1 cellular context compared by ENCODE assay signal in the genomic region with DNA sequence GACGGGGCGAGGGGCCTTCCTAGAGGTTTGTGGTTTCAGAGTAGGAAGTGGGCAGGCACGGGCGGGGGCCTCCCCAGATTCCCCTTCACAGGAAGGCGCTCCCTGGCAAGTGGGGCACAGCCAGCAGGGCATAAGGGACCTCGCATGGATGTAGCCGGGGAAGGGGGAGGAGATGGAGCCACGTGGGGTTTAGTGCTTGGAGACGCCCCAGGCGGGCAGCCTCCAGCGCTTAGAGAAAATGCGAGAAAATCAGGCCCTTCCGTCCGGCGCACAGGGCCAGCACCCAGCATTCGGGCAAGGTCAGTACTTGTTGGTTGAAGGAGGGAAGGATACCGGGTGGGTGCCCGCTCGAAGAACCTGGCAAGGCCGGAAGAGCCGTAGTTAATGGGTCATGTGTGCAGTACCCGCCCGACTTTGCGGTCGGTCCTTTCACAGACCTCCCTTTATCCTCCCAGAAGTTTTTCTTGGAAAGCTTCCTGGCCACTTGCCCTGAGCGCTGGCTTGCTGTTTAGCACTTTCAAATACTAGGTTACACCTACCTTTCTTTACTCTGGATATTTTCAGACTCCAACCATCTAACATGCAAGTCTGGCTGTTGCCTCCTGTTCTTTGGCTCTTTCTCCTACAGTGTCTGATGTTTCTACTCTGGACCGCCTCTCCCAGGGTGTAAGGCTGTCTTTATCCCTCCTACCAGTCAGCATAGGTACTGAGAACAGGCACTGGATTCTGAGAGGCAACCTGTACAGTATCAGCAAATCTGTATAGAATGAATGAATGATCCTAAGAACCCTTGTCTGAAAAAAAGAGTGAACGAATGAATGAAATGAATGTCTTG.
TF ChIP-seq lines count a peak whose summit lies in the region.

No MANE protein-coding gene starts in this region.

TF ChIP-seq in SK-N-SH treated with all-trans-retinoic acid at 6 μM for 48 hours, 23 proteins besides CTCF, POLR2A, EP300 and RAD21 (continued from another document):
- TF ChIP-seq, protein P1, sequence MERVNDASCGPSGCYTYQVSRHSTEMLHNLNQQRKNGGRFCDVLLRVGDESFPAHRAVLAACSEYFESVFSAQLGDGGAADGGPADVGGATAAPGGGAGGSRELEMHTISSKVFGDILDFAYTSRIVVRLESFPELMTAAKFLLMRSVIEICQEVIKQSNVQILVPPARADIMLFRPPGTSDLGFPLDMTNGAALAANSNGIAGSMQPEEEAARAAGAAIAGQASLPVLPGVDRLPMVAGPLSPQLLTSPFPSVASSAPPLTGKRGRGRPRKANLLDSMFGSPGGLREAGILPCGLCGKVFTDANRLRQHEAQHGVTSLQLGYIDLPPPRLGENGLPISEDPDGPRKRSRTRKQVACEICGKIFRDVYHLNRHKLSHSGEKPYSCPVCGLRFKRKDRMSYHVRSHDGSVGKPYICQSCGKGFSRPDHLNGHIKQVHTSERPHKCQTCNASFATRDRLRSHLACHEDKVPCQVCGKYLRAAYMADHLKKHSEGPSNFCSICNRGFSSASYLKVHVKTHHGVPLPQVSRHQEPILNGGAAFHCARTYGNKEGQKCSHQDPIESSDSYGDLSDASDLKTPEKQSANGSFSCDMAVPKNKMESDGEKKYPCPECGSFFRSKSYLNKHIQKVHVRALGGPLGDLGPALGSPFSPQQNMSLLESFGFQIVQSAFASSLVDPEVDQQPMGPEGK (CRISPR knock-in tag; IDR thresholded peaks at IDR 0.05; ENCODE audit: borderline replicate concordance), result no peak
- TF ChIP-seq ESRRG (CRISPR knock-in tag; IDR thresholded peaks at IDR 0.05), result no peak
- TF ChIP-seq, protein P2, sequence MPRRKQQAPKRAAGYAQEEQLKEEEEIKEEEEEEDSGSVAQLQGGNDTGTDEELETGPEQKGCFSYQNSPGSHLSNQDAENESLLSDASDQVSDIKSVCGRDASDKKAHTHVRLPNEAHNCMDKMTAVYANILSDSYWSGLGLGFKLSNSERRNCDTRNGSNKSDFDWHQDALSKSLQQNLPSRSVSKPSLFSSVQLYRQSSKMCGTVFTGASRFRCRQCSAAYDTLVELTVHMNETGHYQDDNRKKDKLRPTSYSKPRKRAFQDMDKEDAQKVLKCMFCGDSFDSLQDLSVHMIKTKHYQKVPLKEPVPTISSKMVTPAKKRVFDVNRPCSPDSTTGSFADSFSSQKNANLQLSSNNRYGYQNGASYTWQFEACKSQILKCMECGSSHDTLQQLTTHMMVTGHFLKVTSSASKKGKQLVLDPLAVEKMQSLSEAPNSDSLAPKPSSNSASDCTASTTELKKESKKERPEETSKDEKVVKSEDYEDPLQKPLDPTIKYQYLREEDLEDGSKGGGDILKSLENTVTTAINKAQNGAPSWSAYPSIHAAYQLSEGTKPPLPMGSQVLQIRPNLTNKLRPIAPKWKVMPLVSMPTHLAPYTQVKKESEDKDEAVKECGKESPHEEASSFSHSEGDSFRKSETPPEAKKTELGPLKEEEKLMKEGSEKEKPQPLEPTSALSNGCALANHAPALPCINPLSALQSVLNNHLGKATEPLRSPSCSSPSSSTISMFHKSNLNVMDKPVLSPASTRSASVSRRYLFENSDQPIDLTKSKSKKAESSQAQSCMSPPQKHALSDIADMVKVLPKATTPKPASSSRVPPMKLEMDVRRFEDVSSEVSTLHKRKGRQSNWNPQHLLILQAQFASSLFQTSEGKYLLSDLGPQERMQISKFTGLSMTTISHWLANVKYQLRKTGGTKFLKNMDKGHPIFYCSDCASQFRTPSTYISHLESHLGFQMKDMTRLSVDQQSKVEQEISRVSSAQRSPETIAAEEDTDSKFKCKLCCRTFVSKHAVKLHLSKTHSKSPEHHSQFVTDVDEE (CRISPR knock-in tag; IDR thresholded peaks at IDR 0.05), result no peak
- TF ChIP-seq, protein P3, sequence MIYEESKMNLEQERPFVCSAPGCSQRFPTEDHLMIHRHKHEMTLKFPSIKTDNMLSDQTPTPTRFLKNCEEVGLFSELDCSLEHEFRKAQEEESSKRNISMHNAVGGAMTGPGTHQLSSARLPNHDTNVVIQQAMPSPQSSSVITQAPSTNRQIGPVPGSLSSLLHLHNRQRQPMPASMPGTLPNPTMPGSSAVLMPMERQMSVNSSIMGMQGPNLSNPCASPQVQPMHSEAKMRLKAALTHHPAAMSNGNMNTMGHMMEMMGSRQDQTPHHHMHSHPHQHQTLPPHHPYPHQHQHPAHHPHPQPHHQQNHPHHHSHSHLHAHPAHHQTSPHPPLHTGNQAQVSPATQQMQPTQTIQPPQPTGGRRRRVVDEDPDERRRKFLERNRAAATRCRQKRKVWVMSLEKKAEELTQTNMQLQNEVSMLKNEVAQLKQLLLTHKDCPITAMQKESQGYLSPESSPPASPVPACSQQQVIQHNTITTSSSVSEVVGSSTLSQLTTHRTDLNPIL (CRISPR knock-in tag; IDR thresholded peaks at IDR 0.05; ENCODE audit: low read depth), result no peak
- no peak for TF ChIP-seq ZNF70 (CRISPR knock-in tag; IDR thresholded peaks at IDR 0.05)
TF ChIP-seq in SK-N-SH treated with all-trans-retinoic acid at 6 μM for 48 hours: peak in this region for 0.
